8 cellular contexts compared by ENCODE assay signal in the genomic region with DNA sequence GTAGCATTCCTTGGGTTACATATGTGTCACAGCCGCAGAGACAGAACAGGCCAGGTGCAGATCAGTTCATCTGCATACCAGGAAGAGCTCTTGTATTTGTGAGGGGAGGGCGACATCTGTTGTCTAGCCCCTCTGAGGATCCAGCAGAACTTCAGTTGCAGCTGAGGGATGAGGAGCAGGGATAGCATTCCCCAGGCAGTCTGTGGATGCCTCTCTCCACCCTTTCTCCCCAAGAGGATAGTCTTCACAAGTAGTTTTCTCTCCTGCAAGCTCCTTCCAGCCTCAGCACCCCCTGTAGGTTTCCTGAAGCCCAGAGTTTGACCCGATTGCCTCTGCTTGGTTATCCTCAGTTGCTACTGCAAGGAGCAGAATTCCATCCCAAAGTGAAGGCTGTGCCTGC. TPM values are rescaled to one million over a fixed set of nuclear protein-coding genes. Genes with fewer than 3 reads are reported as not detected.
DNase-seq lines count a peak whose midpoint lies in the region; ATAC-seq and TF ChIP-seq lines count a peak whose summit lies in the region.

No MANE protein-coding gene starts in this region.

- H3K4ac ChIP-seq in H9 (ENCODE audit: low read depth, low read length): no peak overlapping the region

- H3K27ac Mint-ChIP-seq in H9: peak overlapping the region in 2 of 3 experiments; percentile 22 to 27; a peak in 3 of 7 replicates
- H3K27ac Mint-ChIP-seq in activated naive CD8-positive, alpha-beta T cell treated with anti-CD3 and anti-CD28 coated beads, Interleukin-2, amount 50 U/mL, for 24 hours: no peak overlapping the region

- no peak overlapping the region for H3K14ac ChIP-seq in H9 (ENCODE audit: insufficient read depth, low read length)

- no peak overlapping the region for H2AK5ac ChIP-seq in H9 (ENCODE audit: insufficient read length, low read length)

- peak overlapping the region; percentile 33 for H3K9ac ChIP-seq in H9 (ENCODE audit: extremely low read depth, insufficient read length, low read length)
- peak overlapping the region; percentile 98; the same call in 1 of the 2 replicates for H3K9ac ChIP-seq in iPS-20b (ENCODE audit: low read depth, low read length)

- peaks cover 12% of the 10 kb centered on the region for H4K20me1 ChIP-seq in H9 (ENCODE audit: control insufficient read depth, insufficient read depth, insufficient read length)

- H3K4me3 Mint-ChIP-seq in H9: peak overlapping the region; percentile 90 to 100
- peak overlapping the region; percentile 95 for H3K4me3 Mint-ChIP-seq in activated naive CD8-positive, alpha-beta T cell treated with anti-CD3 and anti-CD28 coated beads, Interleukin-2, amount 50 U/mL, for 24 hours

- peaks cover 16% of the 10 kb centered on the region for H3K79me1 ChIP-seq in H9 (ENCODE audit: insufficient read depth, low read depth, low read length, poor library complexity, severe bottlenecking)

- POLR2A ChIA-PET in A673 (lab: Charles Lee; ENCODE audit: low non-redundant PET): interaction anchor here (0.5 kb wide), 1 partner anchor 27 kb away, joined by 4 read pairs; no protein-coding TSS in a partner anchor

- peaks cover 3 to 5% of the 10 kb centered on the region in 2 experiments; a peak in 2 of 5 replicates for H3K9me3 Mint-ChIP-seq in H9
- H3K9me3 Mint-ChIP-seq in activated naive CD8-positive, alpha-beta T cell treated with anti-CD3 and anti-CD28 coated beads, Interleukin-2, amount 50 U/mL, for 24 hours: no peaks in the 10 kb centered on the region

- H3K9me3 ChIP-seq in A673 (ENCODE audit: low read depth, low read length, poor library complexity, severe bottlenecking) (no peaks in the 10 kb centered on the region), H9 (ENCODE audit: control insufficient read depth, low read depth, low read length) (no peaks in the 10 kb centered on the region), iPS-20b (ENCODE audit: insufficient read depth, low read depth, low read length) (no peaks in the 10 kb centered on the region), tibial nerve (no peaks in the 10 kb centered on the region)

- H3K27me3 Mint-ChIP-seq in H9 (ENCODE audit: low read depth): no peaks in the 10 kb centered on the region; the same call in 1 of the 2 replicates
- H3K27me3 Mint-ChIP-seq in activated naive CD8-positive, alpha-beta T cell treated with anti-CD3 and anti-CD28 coated beads, Interleukin-2, amount 50 U/mL, for 24 hours: no peaks in the 10 kb centered on the region

- no CpG with 5 or more reads among the region's 3 CpGs for WGBS in H9 (ENCODE audit: extremely low coverage, insufficient read length, low lambda C conversion rate)
- WGBS in tibial nerve, 2 donors: 53 to 63% methylated on average over 3 of the region's 3 CpGs

- H3T11ph ChIP-seq in H9 (ENCODE audit: low read length): no peak overlapping the region

- H4K5ac ChIP-seq in H9 (ENCODE audit: insufficient read length, low read depth, low read length): no peak overlapping the region

- peaks cover 51% of the 10 kb centered on the region for H3K79me2 ChIP-seq in H9 (ENCODE audit: insufficient read depth, low read length)

- H3K23me2 ChIP-seq in H9 (ENCODE audit: insufficient read length, low read depth, low read length, poor library complexity, severe bottlenecking): peaks cover 18% of the 10 kb centered on the region

- peaks cover 57 to 58% of the 10 kb centered on the region in 2 experiments for H3K4me1 Mint-ChIP-seq in H9
- H3K4me1 Mint-ChIP-seq in activated naive CD8-positive, alpha-beta T cell treated with anti-CD3 and anti-CD28 coated beads, Interleukin-2, amount 50 U/mL, for 24 hours: peaks cover 44% of the 10 kb centered on the region

- peak overlapping the region; percentile 70 for H3K4me2 ChIP-seq in H9 (ENCODE audit: insufficient read depth, insufficient read length, low read length)

- no peak overlapping the region for H2BK20ac ChIP-seq in H9 (ENCODE audit: low read depth, low read length, poor library complexity, severe bottlenecking)

- TF ChIP-seq EP300 in tibial nerve (IDR thresholded peaks at IDR 0.05): no peak

- H3K18ac ChIP-seq in H9 (ENCODE audit: insufficient read length, low read depth, low read length): no peak overlapping the region

- H4K91ac ChIP-seq in H9 (ENCODE audit: insufficient read length, low read depth, low read length): no peak overlapping the region

- no peak overlapping the region for H2BK5ac ChIP-seq in H9 (ENCODE audit: insufficient read length, low read length)

- peak overlapping the region; percentile 94 for H3K27ac ChIP-seq in A673 (ENCODE audit: low read depth, low read length, poor library complexity, severe bottlenecking)
- no peak overlapping the region for H3K27ac ChIP-seq in H9 (ENCODE audit: insufficient read length, low read depth, low read length)
- no peak overlapping the region for H3K27ac ChIP-seq in iPS-20b (ENCODE audit: low read length)
- H3K27ac ChIP-seq in tibial nerve: peak overlapping the region in 2 of 4 donors; percentile 47 to 92

- H4K8ac ChIP-seq in H9 (replicated peaks; ENCODE audit: insufficient read length, low read depth, low read length): no peak overlapping the region

- H2AFZ ChIP-seq in H9 (ENCODE audit: low read length): no peak overlapping the region

- no peak for DNase-seq in A673 (ENCODE audit: low spot score)
- DNase-seq in H9: no peak
- DNase-seq in activated naive CD8-positive, alpha-beta T cell treated with anti-CD3 and anti-CD28 coated beads, Interleukin-2, amount 50 U/mL, for 24 hours: no peak
- DNase-seq in NCI-H2196 treated with DMSO at 0.1 percent for 48 hours (lab: John Stamatoyannopoulos, UW; ENCODE audit: unreplicated experiment): no peak
- no peak for DNase-seq in tibial nerve (ENCODE audit: low spot score in 2 of 2)

- H2BK120ac ChIP-seq in H9 (ENCODE audit: low read depth, low read length, poor library complexity, severe bottlenecking): no peak overlapping the region

- intact Hi-C loops in A673 (cut with micrococcal nuclease; ENCODE audit: unreplicated experiment): loop anchor here (10.0 kb wide), 1 partner anchor 495 kb away; no protein-coding TSS in a partner anchor

- H3K27me3 ChIP-seq in A673 (replicated peaks; ENCODE audit: insufficient read depth, low read depth, low read length, poor library complexity) (no peaks in the 10 kb centered on the region), H9 (ENCODE audit: insufficient read depth, low read length) (no peaks in the 10 kb centered on the region), iPS-20b (ENCODE audit: insufficient read depth, low read length) (no peaks in the 10 kb centered on the region), tibial nerve (peaks cover 0 to 4% of the 10 kb centered on the region in 2 donors)

- H3K4me1 ChIP-seq in A673 (ENCODE audit: insufficient read depth, low read length, poor library complexity, severe bottlenecking): peaks cover 24% of the 10 kb centered on the region
- H3K4me1 ChIP-seq in H9 (ENCODE audit: insufficient read depth, low read length): peaks cover 2% of the 10 kb centered on the region; the same call in 1 of the 2 replicates
- H3K4me1 ChIP-seq in iPS-20b (ENCODE audit: insufficient read depth, low read length): peaks cover 30% of the 10 kb centered on the region
- peaks cover 0 to 63% (median 4%) of the 10 kb centered on the region in 4 donors for H3K4me1 ChIP-seq in tibial nerve

- no peak overlapping the region for H3K23ac ChIP-seq in H9 (ENCODE audit: insufficient read length, low read depth, low read length)

- H3K36me3 ChIP-seq in A673 (ENCODE audit: insufficient read depth, low read length, poor library complexity, severe bottlenecking) (peaks cover 67% of the 10 kb centered on the region), iPS-20b (ENCODE audit: insufficient read depth, low read depth, low read length) (peaks cover 72% of the 10 kb centered on the region), tibial nerve (peaks cover 0 to 38% (median 0%) of the 10 kb centered on the region in 3 donors)

- no peak overlapping the region for H2BK15ac ChIP-seq in H9 (ENCODE audit: low read depth, low read length)

- no peak for ATAC-seq in activated naive CD8-positive, alpha-beta T cell treated with anti-CD3 and anti-CD28 coated beads, Interleukin-2, amount 50 U/mL, for 24 hours
- ATAC-seq in HG02973 (IDR thresholded peaks at IDR 0.05; ENCODE audit: unreplicated experiment): no peak
- no peak for ATAC-seq in activated CD4-positive, CD25-positive, alpha-beta regulatory T cell treated with anti-CD3 and anti-CD28 coated beads, Interleukin-2, amount 50 U/mL, for 24 hours

- CTCF ChIA-PET in A673 (lab: Charles Lee): no interaction called here

- H3K56ac ChIP-seq in H9 (ENCODE audit: insufficient read length, low read depth, low read length): no peak overlapping the region

- H3K4me3 ChIP-seq in A673 (ENCODE audit: low read depth, low read length, poor library complexity, severe bottlenecking): peak overlapping the region; percentile 93
- H3K4me3 ChIP-seq in iPS-20b (ENCODE audit: low read length): peak overlapping the region; percentile 98
- H3K4me3 ChIP-seq in tibial nerve: peak overlapping the region in 1 of 4 donors; percentile 68

- peaks cover 70 to 72% (median 71%) of the 10 kb centered on the region in 3 experiments for H3K36me3 Mint-ChIP-seq in H9 (ENCODE audit: insufficient read depth in 1 of 3, low read depth in 3 of 3)
- peaks cover 71% of the 10 kb centered on the region for H3K36me3 Mint-ChIP-seq in activated naive CD8-positive, alpha-beta T cell treated with anti-CD3 and anti-CD28 coated beads, Interleukin-2, amount 50 U/mL, for 24 hours (ENCODE audit: low read depth)

- no peak for TF ChIP-seq POLR2A in tibial nerve (IDR thresholded peaks at IDR 0.05)

- no TSS peak for BruUV-seq in A673 (replicated peaks; lab: Mats Ljungman, UMichigan)

- H2BK12ac ChIP-seq in H9 (ENCODE audit: insufficient read length, low read depth, low read length): no peak overlapping the region

- no peak for TF ChIP-seq CTCF in A673 (conservative IDR thresholded peaks at IDR 0.05; ENCODE audit: low read depth, low read length)
- TF ChIP-seq CTCF in H9 (conservative IDR thresholded peaks at IDR 0.05): no peak
- no peak for TF ChIP-seq CTCF in tibial nerve (IDR thresholded peaks at IDR 0.05)

RNA-seq across cellular contexts. Expression of a gene that starts 2.6 kb away (rescaled TPM):
- total RNA-seq in A673 (2021) (519 and 559 TPM in 2 replicates), H9 (2021) (354 TPM in 2 replicates), tibial nerve (100 to 1,000 TPM; 118 to 500 (median 249) TPM)

RNA-seq across cellular contexts. Expression of a gene that starts 19.6 kb away (rescaled TPM):
- total RNA-seq in A673 (2021) (not detected in 2 replicates), H9 (2021) (0.20 TPM in 1 of 2 replicates, not detected in the other), tibial nerve (under 1 TPM in 1 of 4 donors, not detected in 3; 0.42 TPM)
